Comparison of ENCODE assay signal across 21 cellular contexts in the genomic region with DNA sequence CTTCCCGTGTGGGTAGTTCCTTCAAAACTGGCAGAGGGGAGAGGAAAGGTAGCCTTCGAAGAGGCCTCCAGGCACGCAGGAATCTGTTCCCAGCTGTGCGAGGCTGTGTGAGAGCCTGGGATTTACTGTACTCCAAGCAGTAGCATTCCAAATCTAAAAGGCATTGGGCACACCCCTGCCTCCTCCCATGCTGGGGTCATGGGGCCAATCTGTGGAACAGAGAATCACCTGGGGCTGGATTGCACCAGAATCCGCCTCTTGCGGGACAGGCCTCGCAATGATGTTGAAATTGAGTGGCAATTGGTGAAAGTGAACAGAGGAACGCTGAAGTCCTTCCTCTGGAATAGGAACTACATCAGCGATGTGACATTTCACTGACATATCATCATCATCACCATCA.
"Had no signal": no experiment of that assay in that cellular context is flagged by ENCODE, and none has a peak within 500 bp of the region (broad histone marks: within the 10 kb centered on the region; RNA-seq: fewer than 3 reads in every experiment).

No MANE protein-coding gene starts in this region.

- ATAC-seq: left lung; natural killer cell treated with Interleukin-12 subunit alpha and Interleukin-12 subunit beta and Interleukin-15 and Interleukin-18, amount 100 ng/mL, for 72 hours; right lobe of liver; stimulated activated effector memory CD8-positive, alpha-beta T cell treated with anti-CD3 and anti-CD28 coated beads, Interleukin-12 subunit alpha, Interleukin-12 subunit beta, amount 100 ng/mL, for 72 hours; stimulated activated naive CD8-positive, alpha-beta T cell treated with anti-CD3 and anti-CD28 coated beads, Interleukin-15, amount 100 ng/mL, for 72 hours had no signal

- H3K4me1 Mint-ChIP-seq: immature natural killer cell; stimulated activated effector memory CD8-positive, alpha-beta T cell treated with anti-CD3 and anti-CD28 coated beads, Interleukin-12 subunit alpha, Interleukin-12 subunit beta, amount 100 ng/mL, for 72 hours; stimulated activated naive CD8-positive, alpha-beta T cell treated with anti-CD3 and anti-CD28 coated beads, Interleukin-15, amount 100 ng/mL, for 72 hours had no signal

- H3K27ac ChIP-seq: epithelial cell of prostate, left lung, right lobe of liver, transverse colon had no signal

- H3K27me3 ChIP-seq: right lobe of liver had no signal

- H3K36me3 Mint-ChIP-seq: activated naive CD8-positive, alpha-beta T cell; immature natural killer cell; natural killer cell treated with Interleukin-12 subunit alpha and Interleukin-12 subunit beta and Interleukin-15 and Interleukin-18, amount 100 ng/mL, for 72 hours; stimulated activated effector memory CD8-positive, alpha-beta T cell treated with anti-CD3 and anti-CD28 coated beads, Interleukin-12 subunit alpha, Interleukin-12 subunit beta, amount 100 ng/mL, for 72 hours had no signal

- DNase-seq: activated CD4-positive, alpha-beta T cell treated with anti-CD3 and anti-CD28 coated beads for 4 hours; activated CD4-positive, alpha-beta T cell treated with anti-CD3 and anti-CD28 coated beads, Interleukin-2, amount 50 U/mL, for 48 hours; activated CD4-positive, CD25-positive, alpha-beta regulatory T cell; amniotic stem cell; cerebellar nuclear complex; cortex of kidney; foreskin melanocyte; immature natural killer cell; left lung; midbrain; occipital lobe; right lobe of liver; small intestine; stimulated activated CD4-positive, alpha-beta T cell treated with anti-CD3 and anti-CD28 coated beads, Interleukin-2, amount 100 ng/mL, for 24 hours; stimulated activated naive CD8-positive, alpha-beta T cell treated with anti-CD3 and anti-CD28 coated beads, Interleukin-15, amount 100 ng/mL, for 72 hours; T1000; transverse colon had no signal

- H3K27ac Mint-ChIP-seq: activated naive CD8-positive, alpha-beta T cell; immature natural killer cell; natural killer cell treated with Interleukin-12 subunit alpha and Interleukin-12 subunit beta and Interleukin-15 and Interleukin-18, amount 100 ng/mL, for 72 hours; stimulated activated effector memory CD8-positive, alpha-beta T cell treated with anti-CD3 and anti-CD28 coated beads, Interleukin-12 subunit alpha, Interleukin-12 subunit beta, amount 100 ng/mL, for 72 hours; stimulated activated naive CD8-positive, alpha-beta T cell treated with anti-CD3 and anti-CD28 coated beads, Interleukin-15, amount 100 ng/mL, for 72 hours had no signal

- H3K4me3 ChIP-seq: left lung, right lobe of liver, transverse colon had no signal

- H3K9me3 ChIP-seq: right lobe of liver had no signal

- H3K4me1 ChIP-seq: left lung, right lobe of liver, transverse colon had no signal

- H3K9me3 Mint-ChIP-seq: stimulated activated effector memory CD8-positive, alpha-beta T cell treated with anti-CD3 and anti-CD28 coated beads, Interleukin-12 subunit alpha, Interleukin-12 subunit beta, amount 100 ng/mL, for 72 hours had no signal

- H3K36me3 ChIP-seq: left lung, right lobe of liver, transverse colon had no signal

- H3K4me3 Mint-ChIP-seq: activated naive CD8-positive, alpha-beta T cell; immature natural killer cell; natural killer cell treated with Interleukin-12 subunit alpha and Interleukin-12 subunit beta and Interleukin-15 and Interleukin-18, amount 100 ng/mL, for 72 hours; stimulated activated effector memory CD8-positive, alpha-beta T cell treated with anti-CD3 and anti-CD28 coated beads, Interleukin-12 subunit alpha, Interleukin-12 subunit beta, amount 100 ng/mL, for 72 hours; stimulated activated naive CD8-positive, alpha-beta T cell treated with anti-CD3 and anti-CD28 coated beads, Interleukin-15, amount 100 ng/mL, for 72 hours had no signal
